In genomic region chr5:152560508-152561137, GRCh38 we compare ENCODE assay signal across 8 cellular contexts.
A peak's percentile ranks its signal among the peaks of the same experiment; 100 is the strongest.
DNase-seq lines count a peak whose midpoint lies in the region; ATAC-seq and TF ChIP-seq lines count a peak whose summit lies in the region.

No MANE protein-coding gene starts in this region.

- H3K4me3 Mint-ChIP-seq in mesothelial cell of epicardium: no peak overlapping the region

- H3K4me1 Mint-ChIP-seq in mesothelial cell of epicardium: no peaks in the 10 kb centered on the region

- peaks cover 16% of the 10 kb centered on the region for H3K27me3 Mint-ChIP-seq in mesothelial cell of epicardium (ENCODE audit: low read depth)

- H3K27ac ChIP-seq in SK-N-SH (ENCODE audit: low read depth in 2 of 2, low read length in 1 of 2): no peak overlapping the region
- H3K27ac ChIP-seq in tibial artery: no peak overlapping the region

- no peaks in the 10 kb centered on the region for H3K36me3 ChIP-seq in SK-N-SH (replicated peaks in 1 of 2; ENCODE audit: control insufficient read depth in 1 of 2, insufficient read depth in 2 of 2, low read length in 1 of 2)
- no peaks in the 10 kb centered on the region for H3K36me3 ChIP-seq in tibial artery

- intact Hi-C loops in tibial artery (cut with DNase I; ENCODE audit: low total_unique reads): loop anchor here (10.0 kb wide), 1 partner anchor 584 kb away; no protein-coding TSS in a partner anchor

- H3K4me1 ChIP-seq in SK-N-SH (ENCODE audit: control insufficient read depth in 1 of 2, insufficient read depth in 2 of 2, low read depth in 1 of 2, low read length in 1 of 2): no peaks in the 10 kb centered on the region
- H3K4me1 ChIP-seq in tibial artery: peaks cover 0 to 27% (median 2%) of the 10 kb centered on the region in 4 donors

- H3K36me3 Mint-ChIP-seq in mesothelial cell of epicardium: no peaks in the 10 kb centered on the region

- H3F3A ChIP-seq in SK-N-SH (replicated peaks; ENCODE audit: insufficient read depth): no peaks in the 10 kb centered on the region

- H3K4me2 ChIP-seq in SK-N-SH: no peak overlapping the region

- no peaks in the 10 kb centered on the region for H3K9me2 ChIP-seq in SK-N-SH

- H3K9me3 Mint-ChIP-seq in mesothelial cell of epicardium: no peaks in the 10 kb centered on the region

- H3K9ac ChIP-seq in SK-N-SH: no peak overlapping the region

- peak; percentile 86 for ATAC-seq in GM21526 (IDR thresholded peaks at IDR 0.05; ENCODE audit: low FRiP score, unreplicated experiment)

- peak; percentile 65 for DNase-seq in DMS 273 (lab: John Stamatoyannopoulos, UW; ENCODE audit: unreplicated experiment)
- no peak for DNase-seq in DMS 273 treated with DMSO at 0.1 percent for 48 hours (lab: John Stamatoyannopoulos, UW)
- peak; percentile 61 for DNase-seq in LHCN-M2 (ENCODE audit: low read depth)
- peak; percentile 36 for DNase-seq in SK-N-SH
- peak; percentile 35 for DNase-seq in epidermal melanocyte (ENCODE audit: insufficient read length, low spot score)
- DNase-seq in mesothelial cell of epicardium (ENCODE audit: low spot score in 2 of 2, unreplicated experiment in 2 of 2): peak; percentile 34 to 58
- peak; percentile 31 to 70 for DNase-seq in tibial artery

- no peaks in the 10 kb centered on the region for H3K9me3 ChIP-seq in SK-N-SH
- no peaks in the 10 kb centered on the region for H3K9me3 ChIP-seq in tibial artery

- H4K20me1 ChIP-seq in SK-N-SH (ENCODE audit: insufficient read depth): no peaks in the 10 kb centered on the region

- POLR2A ChIA-PET in SK-N-SH (lab: Yijun Ruan, JAX): no interaction called here

- TF ChIP-seq CTCF in SK-N-SH (IDR thresholded peaks at IDR 0.05) (peak; percentile 79), mesothelial cell of epicardium (IDR thresholded peaks at IDR 0.05; ENCODE audit: unreplicated experiment) (peak; percentile 56), tibial artery (IDR thresholded peaks at IDR 0.05) (peak; percentile 73 to 84)

- no peak for TF ChIP-seq EP300 in SK-N-SH (IDR thresholded peaks at IDR 0.05; ENCODE audit: borderline replicate concordance in 1 of 2, low read depth in 1 of 2, low read length in 1 of 2)

- H3K27ac Mint-ChIP-seq in mesothelial cell of epicardium: no peak overlapping the region

- H3K4me3 ChIP-seq in SK-N-SH (ENCODE audit: low read depth in 2 of 2, low read length in 1 of 2): no peak overlapping the region
- no peak overlapping the region for H3K4me3 ChIP-seq in tibial artery

- 17% methylated on average over 6 of the region's 6 CpGs for whole genome bisulfite sequencing in SK-N-SH (ENCODE audit: low lambda C conversion rate)

- CTCF ChIA-PET in SK-N-SH (lab: Yijun Ruan, JAX): interaction anchor here (0.5 to 2.2 kb wide), 15 partner anchors 9 to 1407 kb away, joined by 3 to 24 read pairs (median 4); no protein-coding TSS in a partner anchor

- no peaks in the 10 kb centered on the region for H3K79me2 ChIP-seq in SK-N-SH (ENCODE audit: insufficient read depth)

- no peak overlapping the region for H2AFZ ChIP-seq in SK-N-SH (ENCODE audit: low read depth)

- H3K27me3 ChIP-seq in SK-N-SH (ENCODE audit: insufficient read depth) (no peaks in the 10 kb centered on the region), tibial artery (no peaks in the 10 kb centered on the region)

- peak; percentile 72 for TF ChIP-seq RAD21 in SK-N-SH (IDR thresholded peaks at IDR 0.05; ENCODE audit: low read length)

TF ChIP-seq in SK-N-SH, 30 proteins besides CTCF, POLR2A, EP300 and RAD21:
- TF ChIP-seq SMC3 (IDR thresholded peaks at IDR 0.05; ENCODE audit: low read depth, low read length): peak; percentile 67
- no peak for TF ChIP-seq SIN3A (IDR thresholded peaks at IDR 0.05; ENCODE audit: borderline replicate concordance, low read depth, low read length)
- no peak for TF ChIP-seq MAX (IDR thresholded peaks at IDR 0.05; ENCODE audit: low read depth)
